In genomic region chr3:69530554-69530953, GRCh38 we compare ENCODE assay signal across 34 cellular contexts.
"Had no signal": no experiment of that assay in that cellular context is flagged by ENCODE, and none has a peak within 500 bp of the region (broad histone marks: within the 10 kb centered on the region; RNA-seq: fewer than 3 reads in every experiment).

No MANE protein-coding gene starts in this region.

- DNase-seq: Karpas-422, Kasumi-1, MG63, MM.1S, MV-4-11, NCI-H1048, NCI-H1092, NCI-H1092 treated with DMSO at 0.1 percent for 48 hours, NCI-H1105, NCI-H1105 treated with DMSO at 0.1 percent for 48 hours, NCI-H1417, NCI-H1417 treated with DMSO at 0.1 percent for 48 hours, NCI-H1436, NCI-H1436 treated with DMSO at 0.1 percent for 48 hours, NCI-H146, NCI-H1694, NCI-H1694 treated with DMSO at 0.1 percent for 48 hours, NCI-H187, NCI-H187 treated with DMSO at 0.1 percent for 48 hours, NCI-H1930, NCI-H2029, NCI-H2029 treated with DMSO at 0.1 percent for 48 hours, NCI-H2081, NCI-H2107, NCI-H2171, NCI-H2171 treated with DMSO at 0.1 percent for 48 hours, NCI-H2227 treated with DMSO at 0.1 percent for 48 hours, NCI-H226, NCI-H345, NCI-H446, NCI-H446 treated with DMSO at 0.1 percent for 48 hours, NCI-H510A, NCI-H510A treated with DMSO at 0.1 percent for 48 hours, NCI-H524 had no signal
